ENCODE assay signal across 2 cellular contexts in the genomic region with DNA sequence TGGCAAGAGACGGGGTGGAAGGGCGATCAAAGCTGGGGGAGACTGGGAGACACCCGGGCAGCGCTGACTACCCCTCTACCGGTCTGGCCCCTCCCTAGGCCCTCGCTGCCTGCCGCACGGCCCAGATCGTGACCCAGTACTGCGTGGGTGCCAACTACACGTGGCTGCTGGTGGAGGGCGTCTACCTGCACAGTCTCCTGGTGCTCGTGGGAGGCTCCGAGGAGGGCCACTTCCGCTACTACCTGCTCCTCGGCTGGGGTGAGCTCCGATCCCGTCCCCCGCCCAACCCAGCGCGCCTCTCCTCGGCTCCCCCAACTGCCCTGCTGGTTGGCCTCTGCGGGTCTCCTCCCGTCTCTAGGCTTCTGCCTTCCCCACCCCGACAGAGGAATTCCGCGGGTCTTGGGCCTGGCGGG.
TF ChIP-seq lines count a peak whose summit lies in the region.

No MANE protein-coding gene starts in this region.

TF ChIP-seq in GM23338, 12 proteins besides CTCF, POLR2A, EP300 and RAD21:
- no peak for TF ChIP-seq EZH2 (IDR thresholded peaks at IDR 0.05; ENCODE audit: low read depth, unreplicated experiment)
- no peak for TF ChIP-seq NANOG (IDR thresholded peaks at IDR 0.05; ENCODE audit: borderline replicate concordance)
- no peak for TF ChIP-seq STAT1 (IDR thresholded peaks at IDR 0.05; ENCODE audit: unreplicated experiment)
- no peak for TF ChIP-seq CREB1 (CRISPR knock-in tag; IDR thresholded peaks at IDR 0.05; ENCODE audit: low read depth)
- no peak for TF ChIP-seq ZNF114 (CRISPR knock-in tag; IDR thresholded peaks at IDR 0.05)
- TF ChIP-seq POLR2AphosphoS5 (IDR thresholded peaks at IDR 0.05; ENCODE audit: low read depth) = peak; percentile 44
- no peak for TF ChIP-seq ZNF462 (CRISPR knock-in tag; IDR thresholded peaks at IDR 0.05)
TF ChIP-seq in GM23338: peak in this region for 1.

TF ChIP-seq in endothelial cell of umbilical vein, 7 proteins besides CTCF, POLR2A, EP300 and RAD21:
- TF ChIP-seq GATA2 (IDR thresholded peaks at IDR 0.05; ENCODE audit: insufficient read depth, insufficient read length, low read depth, low read length) (no peak), JUN (IDR thresholded peaks at IDR 0.05; ENCODE audit: borderline replicate concordance, insufficient read depth, insufficient read length, low read depth) (no peak), MYC (IDR thresholded peaks at IDR 0.05; ENCODE audit: low read depth, low read length) (no peak), FOS (IDR thresholded peaks at IDR 0.05; ENCODE audit: borderline replicate concordance, insufficient read depth, low read length) (no peak), POLR2AphosphoS5 (IDR thresholded peaks at IDR 0.05; ENCODE audit: insufficient read depth, low read depth, low read length) (no peak), EZH2 (IDR thresholded peaks at IDR 0.05; ENCODE audit: borderline replicate concordance, low read depth, low read length, severe bottlenecking) (no peak)
- TF ChIP-seq, protein P1, sequence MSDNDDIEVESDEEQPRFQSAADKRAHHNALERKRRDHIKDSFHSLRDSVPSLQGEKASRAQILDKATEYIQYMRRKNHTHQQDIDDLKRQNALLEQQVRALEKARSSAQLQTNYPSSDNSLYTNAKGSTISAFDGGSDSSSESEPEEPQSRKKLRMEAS (IDR thresholded peaks at IDR 0.05; ENCODE audit: insufficient read depth, insufficient read length) = no peak
